Comparison of ENCODE assay signal across 20 cellular contexts in the genomic region with DNA sequence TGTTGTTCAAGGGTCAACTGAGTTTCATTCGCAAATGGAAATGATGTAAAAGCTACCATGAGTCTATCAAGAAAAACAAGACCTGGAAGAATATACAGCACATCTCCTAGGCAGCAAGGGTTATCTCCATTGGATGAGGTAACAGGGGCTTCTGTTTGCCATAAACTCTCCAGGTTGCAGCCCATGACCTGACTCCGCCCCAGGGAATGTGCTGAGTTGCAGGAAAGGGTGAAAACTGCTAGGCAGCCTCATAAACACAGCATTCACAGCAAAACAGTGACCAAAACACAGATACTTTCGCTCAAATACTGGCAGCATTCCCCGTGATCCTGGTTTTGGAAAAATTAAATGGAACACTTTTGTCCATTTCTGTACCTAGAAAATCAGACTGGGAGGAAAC.
"Had no signal": no experiment of that assay in that cellular context is flagged by ENCODE, and none has a peak within 500 bp of the region (broad histone marks: within the 10 kb centered on the region; RNA-seq: fewer than 3 reads in every experiment).

No MANE protein-coding gene starts in this region.

- DNase-seq: activated naive CD4-positive, alpha-beta T cell; activated T-cell treated with anti-CD3 and anti-CD28 coated beads, Interleukin-2, amount 50 U/mL, for 1 hour; amniotic stem cell; foreskin fibroblast; immature natural killer cell; left ventricle myocardium superior; mammary epithelial cell; midbrain; natural killer cell; pancreas; right cardiac atrium; stimulated activated CD4-positive, alpha-beta T cell treated with anti-CD3 and anti-CD28 coated beads, Interleukin-12 subunit alpha, Interleukin-12 subunit beta, amount 100 ng/mL, for 4 hours; stimulated activated CD4-positive, alpha-beta T cell treated with anti-CD3 and anti-CD28 coated beads, Interleukin-4, amount 100 ng/mL, for 4 hours; stimulated activated naive CD8-positive, alpha-beta T cell treated with anti-CD3 and anti-CD28 coated beads, Interleukin-15, Interleukin-2, amounts not matched to agents 100 U/mL and 50 U/mL, for 24 hours; T-cell; T-helper 9 cell; upper lobe of left lung had no signal

- ATAC-seq: activated T-helper 17 cell treated with anti-CD3 and anti-CD28 coated beads, Interleukin-2, amount 50 U/mL, for 72 hours; left ventricle myocardium superior; natural killer cell; pancreas; right cardiac atrium; stimulated activated naive CD8-positive, alpha-beta T cell treated with anti-CD3 and anti-CD28 coated beads, Interleukin-15, Interleukin-2, amounts not matched to agents 100 U/mL and 50 U/mL, for 24 hours; T-cell had no signal

- H3K4me3 ChIP-seq: breast epithelium, coronary artery, pancreas, upper lobe of left lung had no signal

- H3K9me3 ChIP-seq: breast epithelium, pancreas, upper lobe of left lung had no signal

- H3K27ac ChIP-seq: breast epithelium, coronary artery, pancreas, upper lobe of left lung had no signal

- H3K4me1 ChIP-seq: breast epithelium, pancreas, upper lobe of left lung had no signal

- H3K36me3 ChIP-seq: breast epithelium had no signal
